In the genomic region with DNA sequence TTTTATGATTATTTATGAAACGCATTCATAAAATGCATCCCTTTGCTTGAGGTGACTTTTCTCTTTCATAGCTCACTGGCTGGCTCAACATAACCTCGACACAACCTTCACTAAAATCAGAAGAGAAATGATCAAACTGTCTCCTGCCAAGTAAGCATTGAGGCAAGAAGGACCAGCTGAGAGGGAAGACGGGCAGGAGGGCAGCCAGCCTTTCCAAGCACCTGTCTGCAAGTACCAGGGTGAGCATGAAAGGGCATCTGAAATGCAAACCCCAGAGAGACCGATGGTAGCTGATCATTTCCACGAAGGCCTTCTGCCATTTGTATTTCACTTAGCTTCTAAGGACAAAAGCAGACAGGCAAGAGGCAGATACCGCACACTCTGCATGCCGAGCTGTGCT, we compare ENCODE assay signal across 22 cellular contexts.
"Had no signal": no experiment of that assay in that cellular context is flagged by ENCODE, and none has a peak within 500 bp of the region (broad histone marks: within the 10 kb centered on the region; RNA-seq: fewer than 3 reads in every experiment).

No MANE protein-coding gene starts in this region.

- H3K27ac ChIP-seq: dorsolateral prefrontal cortex, psoas muscle, skin epidermis, spleen, thoracic aorta, tibial nerve, upper lobe of right lung, uterus had no signal

- H3K36me3 ChIP-seq: thoracic aorta, tibial nerve, upper lobe of right lung, uterus had no signal

- H3K4me3 ChIP-seq: dorsolateral prefrontal cortex, lung, psoas muscle, skin epidermis, spleen, thoracic aorta, tibial nerve, upper lobe of right lung, uterus had no signal

- H3K27ac Mint-ChIP-seq: immature natural killer cell; memory B cell; natural killer cell treated with Interleukin-12 subunit alpha and Interleukin-12 subunit beta and Interleukin-15 and Interleukin-18, amount 100 ng/mL, for 72 hours; stimulated activated naive B cell treated with anti-CD40 and anti-IgM and Interleukin-4, amounts not matched to agents 10 μg/mL and 1 μg/mL and 100 μg/mL, for 72 hours; stimulated activated naive CD8-positive, alpha-beta T cell treated with anti-CD3 and anti-CD28 coated beads, Interleukin-15, Interleukin-2, amounts not matched to agents 100 ng/mL and 50 ng/mL, for 24 hours had no signal

- H3K9me3 Mint-ChIP-seq: immature natural killer cell; memory B cell; natural killer cell treated with Interleukin-12 subunit alpha and Interleukin-12 subunit beta and Interleukin-15 and Interleukin-18, amount 100 ng/mL, for 72 hours; stimulated activated naive CD8-positive, alpha-beta T cell treated with anti-CD3 and anti-CD28 coated beads, Interleukin-15, Interleukin-2, amounts not matched to agents 100 ng/mL and 50 ng/mL, for 24 hours had no signal

- FAIRE-seq: colon, frontal cortex had no signal

- DNase-seq: dorsolateral prefrontal cortex; effector CD4-positive, alpha-beta T cell; hypothalamus; immature natural killer cell; islet precursor cell; psoas muscle; right cardiac atrium; stimulated activated CD4-positive, alpha-beta T cell treated with anti-CD3 and anti-CD28 coated beads, Interleukin-4, amount 100 ng/mL, for 4 hours; stimulated activated naive B cell treated with anti-CD40 and anti-IgM and Interleukin-4, amounts not matched to agents 10 μg/mL and 1 μg/mL and 100 μg/mL, for 72 hours; upper lobe of right lung; uterus had no signal

- H3K4me1 ChIP-seq: psoas muscle, tibial nerve, upper lobe of right lung, uterus had no signal

- H3K27me3 ChIP-seq: tibial nerve, upper lobe of right lung, uterus had no signal

- H3K9me3 ChIP-seq: psoas muscle, spleen, thoracic aorta, tibial nerve, upper lobe of right lung, uterus had no signal

- H3K27me3 Mint-ChIP-seq: memory B cell; natural killer cell treated with Interleukin-12 subunit alpha and Interleukin-12 subunit beta and Interleukin-15 and Interleukin-18, amount 100 ng/mL, for 72 hours; stimulated activated naive CD8-positive, alpha-beta T cell treated with anti-CD3 and anti-CD28 coated beads, Interleukin-15, Interleukin-2, amounts not matched to agents 100 ng/mL and 50 ng/mL, for 24 hours had no signal

- ATAC-seq: natural killer cell treated with Interleukin-12 subunit alpha and Interleukin-12 subunit beta and Interleukin-15 and Interleukin-18, amount 100 ng/mL, for 72 hours; psoas muscle; right cardiac atrium; stimulated activated naive B cell treated with anti-CD40 and anti-IgM and Interleukin-4, amounts not matched to agents 10 μg/mL and 1 μg/mL and 100 μg/mL, for 72 hours; upper lobe of right lung had no signal

- H3K4me3 Mint-ChIP-seq: immature natural killer cell; memory B cell; natural killer cell treated with Interleukin-12 subunit alpha and Interleukin-12 subunit beta and Interleukin-15 and Interleukin-18, amount 100 ng/mL, for 72 hours; neural crest cell; stimulated activated naive B cell treated with anti-CD40 and anti-IgM and Interleukin-4, amounts not matched to agents 10 μg/mL and 1 μg/mL and 100 μg/mL, for 72 hours; stimulated activated naive CD8-positive, alpha-beta T cell treated with anti-CD3 and anti-CD28 coated beads, Interleukin-15, Interleukin-2, amounts not matched to agents 100 ng/mL and 50 ng/mL, for 24 hours had no signal
